ENCODE assay signal across 12 cellular contexts in genomic region chr1:47809301-47810084, GRCh38.
DNase-seq lines count a peak whose midpoint lies in the region; ATAC-seq, FAIRE-seq and TF ChIP-seq lines count a peak whose summit lies in the region.
"Had no signal": no experiment of that assay in that cellular context is flagged by ENCODE, and none has a peak within 500 bp of the region (broad histone marks: within the 10 kb centered on the region; RNA-seq: fewer than 3 reads in every experiment).

No MANE protein-coding gene starts in this region.

- CTCF ChIA-PET in HepG2 (lab: Yijun Ruan, JAX; ENCODE audit: low intra/inter-chr PET ratio, low total read pairs) = no interaction called here

- no peak for TF ChIP-seq POLR2A in HepG2 (IDR thresholded peaks at IDR 0.05; ENCODE audit: insufficient read depth in 1 of 2, low read depth in 2 of 2, low read length in 2 of 2)
- no peak for TF ChIP-seq POLR2A in right lobe of liver (IDR thresholded peaks at IDR 0.05)

- FAIRE-seq in HepG2 (lab: Jason Lieb, UNC) = no peak
- FAIRE-seq: A204.1 had no signal

- in situ Hi-C loops in HepG2 (cut with HindIII; ENCODE audit: extremely low pct_ligation_motif_present, low pct_unique_long_range_greater_than_20kb) = no loop called here

- BruUV-seq in HepG2 (replicated peaks; lab: Mats Ljungman, UMichigan) = no TSS peak

- H3K4me1 ChIP-seq in HepG2 (ENCODE audit: insufficient read depth, low read length) (peaks cover 53% of the 10 kb centered on the region), right lobe of liver (no peaks in the 10 kb centered on the region), SJSA1 (replicated peaks) (peaks cover 90% of the 10 kb centered on the region)
- no peaks in the 10 kb centered on the region for H3K4me1 ChIP-seq in effector memory CD4-positive, alpha-beta T cell (ENCODE audit: control insufficient read depth, insufficient read depth, low read length, poor library complexity, severe bottlenecking)

- WGBS in HepG2 (ENCODE audit: low lambda C conversion rate) = 11% methylated on average over 7 of the region's 8 CpGs
- WGBS in right lobe of liver (ENCODE audit: insufficient coverage, low coverage, low lambda C conversion rate, missing lambda C conversion rate) = 60% methylated on average over 5 of the region's 8 CpGs

- no peaks in the 10 kb centered on the region for H3K9me3 ChIP-seq in HepG2 (ENCODE audit: low read length)
- H3K9me3 ChIP-seq in right lobe of liver = no peaks in the 10 kb centered on the region
- no peaks in the 10 kb centered on the region for H3K9me3 ChIP-seq in SJSA1 (replicated peaks)
- H3K9me3 ChIP-seq in effector memory CD4-positive, alpha-beta T cell (ENCODE audit: control insufficient read depth, low read length) = no peaks in the 10 kb centered on the region
- H3K9me3 ChIP-seq: thoracic aorta had no signal

- H3K27ac ChIP-seq in HepG2 (ENCODE audit: extremely low read length, insufficient read depth, low read length) (no peak overlapping the region), right lobe of liver (no peak overlapping the region), SJSA1 (peak overlapping the region; percentile 79)
- H3K27ac ChIP-seq in effector memory CD4-positive, alpha-beta T cell (ENCODE audit: insufficient read depth, low read length, poor library complexity, severe bottlenecking) = no peak overlapping the region
- H3K27ac ChIP-seq: thoracic aorta had no signal

- no peaks in the 10 kb centered on the region for H4K20me1 ChIP-seq in HepG2 (ENCODE audit: insufficient read depth, low read length)

- H3K36me3 ChIP-seq in HepG2 (replicated peaks in 1 of 2; ENCODE audit: control insufficient read depth in 1 of 2, insufficient read depth in 2 of 2, low read length in 2 of 2) (no peaks in the 10 kb centered on the region), right lobe of liver (no peaks in the 10 kb centered on the region), SJSA1 (no peaks in the 10 kb centered on the region)
- no peaks in the 10 kb centered on the region for H3K36me3 ChIP-seq in effector memory CD4-positive, alpha-beta T cell (ENCODE audit: control insufficient read depth, insufficient read depth, low read length)
- H3K36me3 ChIP-seq: thoracic aorta had no signal

- DNase-seq in HepG2 (ENCODE audit: low spot score) (peak; percentile 21), right lobe of liver (no peak), SJSA1 (ENCODE audit: low read depth in 1 of 2, low spot score in 2 of 2) (peak; percentile 94 to 96), kidney glomerular epithelial cell (lab: John Stamatoyannopoulos, UW) (peak; percentile 10), NK-92 (lab: John Stamatoyannopoulos, UW; ENCODE audit: unreplicated experiment) (no peak), hypothalamus (lab: John Stamatoyannopoulos, UW) (no peak)
- DNase-seq in stimulated activated CD4-positive, alpha-beta T cell treated with anti-CD3 and anti-CD28 coated beads, Interleukin-2, amount 100 ng/mL, for 48 hours = no peak
- DNase-seq in effector memory CD4-positive, alpha-beta T cell = no peak
- DNase-seq: foreskin melanocyte, SIG-M5 had no signal

- peak; percentile 69 for ATAC-seq in HepG2
- no peak for ATAC-seq in right lobe of liver

- peak overlapping the region; percentile 52 for H3K4me2 ChIP-seq in HepG2 (ENCODE audit: low read depth, low read length)

- no peaks in the 10 kb centered on the region for H3K79me2 ChIP-seq in HepG2 (ENCODE audit: insufficient read depth, low read length)

- TF ChIP-seq CTCF in HepG2 (CRISPR knock-in tag; IDR thresholded peaks at IDR 0.05) = no peak
- no peak for TF ChIP-seq CTCF in right lobe of liver (IDR thresholded peaks at IDR 0.05)

- H2AFZ ChIP-seq in HepG2 (ENCODE audit: low read length) = no peak overlapping the region

- peak overlapping the region in 1 of 3 experiments; percentile 12; a peak in 1 of 6 replicates for H3K4me3 ChIP-seq in HepG2 (replicated peaks in 1 of 3; ENCODE audit: insufficient read depth in 1 of 3, low read depth in 2 of 3, low read length in 3 of 3)
- H3K4me3 ChIP-seq in right lobe of liver = no peak overlapping the region
- no peak overlapping the region for H3K4me3 ChIP-seq in SJSA1
- H3K4me3 ChIP-seq in effector memory CD4-positive, alpha-beta T cell (ENCODE audit: insufficient read depth, low read depth, low read length, poor library complexity, severe bottlenecking) = no peak overlapping the region
- H3K4me3 ChIP-seq: thoracic aorta had no signal

- intact Hi-C loops in HepG2 (cut with micrococcal nuclease; ENCODE audit: unreplicated experiment) = no loop called here
- intact Hi-C loops in right lobe of liver (cut with DNase I) = no loop called here

- no peak for TF ChIP-seq RAD21 in HepG2 (CRISPR knock-in tag; IDR thresholded peaks at IDR 0.05)

- H3K9ac ChIP-seq in HepG2 (ENCODE audit: insufficient read depth, low read depth, low read length) = no peak overlapping the region

- POLR2A ChIA-PET in HepG2 (lab: Yijun Ruan, JAX) = interaction anchor here (0.6 to 0.8 kb wide), 2 partner anchors 33 to 109 kb away, joined by 3 read pairs; no protein-coding TSS in a partner anchor

- TF ChIP-seq EP300 in HepG2 (IDR thresholded peaks at IDR 0.05; ENCODE audit: low read depth in 2 of 2, low read length in 2 of 2) (no peak), HepG2 (CRISPR knock-in tag; IDR thresholded peaks at IDR 0.05; ENCODE audit: borderline replicate concordance) (no peak)

- H3K27me3 ChIP-seq in HepG2 (ENCODE audit: control insufficient read depth in 1 of 2, insufficient read depth in 2 of 2, low read length in 2 of 2) (no peaks in the 10 kb centered on the region; a peak in 1 of 5 replicates), right lobe of liver (no peaks in the 10 kb centered on the region), SJSA1 (replicated peaks) (no peaks in the 10 kb centered on the region)
- H3K27me3 ChIP-seq in effector memory CD4-positive, alpha-beta T cell (replicated peaks; ENCODE audit: control insufficient read depth, insufficient read depth, low read length, poor library complexity, severe bottlenecking) = no peaks in the 10 kb centered on the region

TF ChIP-seq in HepG2, 621 proteins besides CTCF, POLR2A, EP300 and RAD21 (continues in another document):
- TF ChIP-seq ETV5 (CRISPR knock-in tag; IDR thresholded peaks at IDR 0.05; ENCODE audit: borderline replicate concordance) = peak; percentile 52; the same call in 1 of the 2 replicates
- TF ChIP-seq FOXP4 (CRISPR knock-in tag; IDR thresholded peaks at IDR 0.05) = peak; percentile 67
- TF ChIP-seq RXRA (CRISPR knock-in tag; IDR thresholded peaks at IDR 0.05) = no peak
- TF ChIP-seq PRDM15 (CRISPR knock-in tag; IDR thresholded peaks at IDR 0.05) = peak; percentile 54; the same call in 1 of the 2 replicates
- no peak for TF ChIP-seq ZNF138 (CRISPR knock-in tag; IDR thresholded peaks at IDR 0.05; ENCODE audit: low read depth)
- no peak for TF ChIP-seq ZNF264 (CRISPR knock-in tag; IDR thresholded peaks at IDR 0.05)
- TF ChIP-seq ZNF17 (CRISPR knock-in tag; IDR thresholded peaks at IDR 0.05) = no peak
- no peak for TF ChIP-seq CENPX (CRISPR knock-in tag; IDR thresholded peaks at IDR 0.05)
- no peak for TF ChIP-seq MXD4 (CRISPR knock-in tag; IDR thresholded peaks at IDR 0.05)
- 0 out of 2 replicates have a peak, but pooled peaks have one; percentile 14 for TF ChIP-seq ZFX (CRISPR knock-in tag; IDR thresholded peaks at IDR 0.05; ENCODE audit: low read depth)
- TF ChIP-seq ZNF652 (CRISPR knock-in tag; IDR thresholded peaks at IDR 0.05; ENCODE audit: borderline replicate concordance, low read depth) = no peak
- TF ChIP-seq MED1 (CRISPR knock-in tag; IDR thresholded peaks at IDR 0.05) = peak; percentile 48
- peak; percentile 75 for TF ChIP-seq PHF21A (CRISPR knock-in tag; IDR thresholded peaks at IDR 0.05)
- TF ChIP-seq ZNF430 (CRISPR knock-in tag; IDR thresholded peaks at IDR 0.05) = 0 out of 2 replicates have a peak, but pooled peaks have one; percentile 10
- TF ChIP-seq ELF3 (CRISPR knock-in tag; IDR thresholded peaks at IDR 0.05) = peak; percentile 52; the same call in 1 of the 2 replicates

Comparison
In these comparisons a context has a peak if more than half of its experiments do, and no peak if none do; other contexts are left out.
1. DNase-seq: peak in HepG2 (single experiment), SJSA1 (2 of 2) and kidney glomerular epithelial cell (single experiment); none in right lobe of liver (0 of 3), NK-92 (single experiment), stimulated activated CD4-positive, alpha-beta T cell treated with anti-CD3 and anti-CD28 coated beads, Interleukin-2, amount 100 ng/mL, for 48 hours (0 of 2), effector memory CD4-positive, alpha-beta T cell (0 of 3) and hypothalamus (0 of 51).